In genomic region chr12:64451687-64452558, GRCh38 we compare ENCODE assay signal across 8 cellular contexts. TPM values are rescaled to one million over a fixed set of nuclear protein-coding genes. Genes with fewer than 3 reads are reported as not detected.
DNase-seq lines count a peak whose midpoint lies in the region; ATAC-seq and TF ChIP-seq lines count a peak whose summit lies in the region.

Gene TBK1, plus strand, starts transcription at chr12:64452120. Its CDS starts 3,751 bp downstream, at chr12:64455871.

- H3K4me3 ChIP-seq in DND-41 (ENCODE audit: low read depth in 1 of 2, low read length in 2 of 2) (peak within 1 kb of the TSS; percentile 58 to 98), fibroblast of villous mesenchyme (ENCODE audit: low read depth, low read length) (peak within 1 kb of the TSS; percentile 85)

- H3K9me3 Mint-ChIP-seq in neural crest cell: no peaks in the 10 kb centered on the region

- H2AFZ ChIP-seq in DND-41 (ENCODE audit: low read depth, low read length): peak within 1 kb of the TSS; percentile 100

- peak within 1 kb of the TSS; percentile 90 for H3K27ac ChIP-seq in DND-41 (ENCODE audit: low read length)

- peak within 1 kb of the TSS; percentile 99 for H3K4me3 Mint-ChIP-seq in neural crest cell

- H3K4me1 Mint-ChIP-seq in neural crest cell: peaks cover 34% of the 10 kb centered on the region

- H3K27ac Mint-ChIP-seq in neural crest cell (ENCODE audit: unreplicated experiment): peak within 1 kb of the TSS; percentile 91

- peak; percentile 66 for DNase-seq in DND-41
- DNase-seq in RPMI8226: peak; percentile 91
- peak; percentile 89 for DNase-seq in activated effector memory CD4-positive, alpha-beta T cell treated with anti-CD3 and anti-CD28 coated beads, Interleukin-2, amount 50 U/mL, for 16 hours
- DNase-seq in fibroblast of villous mesenchyme (ENCODE audit: low read depth): peak; percentile 89
- peak; percentile 85 for DNase-seq in neural crest cell (ENCODE audit: low read depth, low spot score)
- peak; percentile 70 for DNase-seq in stromal cell of bone marrow (ENCODE audit: low read depth)

- H3K9me3 ChIP-seq in DND-41 (ENCODE audit: insufficient read depth, low read length, severe bottlenecking): no peaks in the 10 kb centered on the region

- no peaks in the 10 kb centered on the region for H4K20me1 ChIP-seq in DND-41 (ENCODE audit: insufficient read depth, low read length)

- ATAC-seq in DND-41 (ENCODE audit: insufficient read depth, low read depth): peak; percentile 66
- peak; percentile 86 for ATAC-seq in GM21619 (IDR thresholded peaks at IDR 0.05; ENCODE audit: unreplicated experiment)

- H3K79me2 ChIP-seq in DND-41 (ENCODE audit: insufficient read depth, low read length): peaks cover 54% of the 10 kb centered on the region

- H3K27me3 Mint-ChIP-seq in neural crest cell (ENCODE audit: low read depth): no peaks in the 10 kb centered on the region

- TF ChIP-seq EP300 in Ishikawa (IDR thresholded peaks at IDR 0.05; ENCODE audit: borderline replicate concordance): no peak; the same call in 1 of the 2 replicates

- no peaks in the 10 kb centered on the region for H3K27me3 ChIP-seq in DND-41 (ENCODE audit: insufficient read depth, low read length, poor library complexity)

- TF ChIP-seq CTCF in DND-41 (IDR thresholded peaks at IDR 0.05; ENCODE audit: borderline replicate concordance, extremely low read depth, low read length, poor library complexity, severe bottlenecking) (no peak), fibroblast of villous mesenchyme (IDR thresholded peaks at IDR 0.05; ENCODE audit: insufficient read depth, low read depth, low read length) (no peak), neural crest cell (conservative IDR thresholded peaks at IDR 0.05) (peak; percentile 39)

- no peak for TF ChIP-seq RAD21 in Ishikawa (IDR thresholded peaks at IDR 0.05; ENCODE audit: low read depth)

- H3K9ac ChIP-seq in DND-41 (ENCODE audit: low read depth, low read length): peak within 1 kb of the TSS; percentile 88

- H3K4me2 ChIP-seq in DND-41 (ENCODE audit: insufficient read depth, low read length): peak within 1 kb of the TSS; percentile 99

- peaks cover 2% of the 10 kb centered on the region for H3K36me3 Mint-ChIP-seq in neural crest cell (ENCODE audit: low read depth)

- peaks cover 20% of the 10 kb centered on the region for H3K36me3 ChIP-seq in DND-41 (ENCODE audit: insufficient read depth, low read length)

- peaks cover 45% of the 10 kb centered on the region for H3K4me1 ChIP-seq in DND-41 (ENCODE audit: insufficient read depth, low read length)

TF ChIP-seq in Ishikawa, 13 proteins besides CTCF, POLR2A, EP300 and RAD21:
- peak; percentile 94 for TF ChIP-seq MAX (IDR thresholded peaks at IDR 0.05)
- TF ChIP-seq TEAD4 (IDR thresholded peaks at IDR 0.05): peak; percentile 47; the same call in 1 of the 2 replicates
- peak; percentile 93 for TF ChIP-seq EGR1 (IDR thresholded peaks at IDR 0.05)
- TF ChIP-seq YY1 (IDR thresholded peaks at IDR 0.05; ENCODE audit: low read depth): peak; percentile 65; the same call in 1 of the 2 replicates
- TF ChIP-seq TCF12 (IDR thresholded peaks at IDR 0.05; ENCODE audit: low read depth): no peak; the same call in none of the 2 replicates
- 0 out of 2 replicates have a peak, but pooled peaks have one; percentile 12 for TF ChIP-seq CEBPB (IDR thresholded peaks at IDR 0.05)
- no peak for TF ChIP-seq FOXM1 (IDR thresholded peaks at IDR 0.05; ENCODE audit: borderline replicate concordance, low read depth)
- TF ChIP-seq USF1 (IDR thresholded peaks at IDR 0.05): peak; percentile 97
- TF ChIP-seq TAF1 (IDR thresholded peaks at IDR 0.05; ENCODE audit: low read depth): peak; percentile 75

RNA-seq across cellular contexts. Expression of gene TBK1, which starts in this region (rescaled TPM):
- total RNA-seq in fibroblast of villous mesenchyme (33.2 and 47.5 TPM in 2 replicates), neural crest cell (16.4 and 19.2 TPM in 2 replicates)

Comparison
In these comparisons a context has a peak if more than half of its experiments do, and no peak if none do; other contexts are left out.
1. Peak in every context shown above with its lines: DNase-seq, ATAC-seq, H3K4me3 ChIP-seq and H3K27ac ChIP-seq.